1 cellular context compared by ENCODE assay signal in genomic region chr1:235910357-235911299, GRCh38.
TF ChIP-seq lines count a peak whose summit lies in the region.

No MANE protein-coding gene starts in this region.

TF ChIP-seq in HepG2, 621 proteins besides CTCF, POLR2A, EP300 and RAD21 (continued from another document):
- no peak for TF ChIP-seq ZNF883 (CRISPR knock-in tag; IDR thresholded peaks at IDR 0.05; ENCODE audit: not compliant biosample characterization)
- TF ChIP-seq ZNF761 (CRISPR knock-in tag; conservative IDR thresholded peaks at IDR 0.05) = no peak
- TF ChIP-seq, protein P1, sequence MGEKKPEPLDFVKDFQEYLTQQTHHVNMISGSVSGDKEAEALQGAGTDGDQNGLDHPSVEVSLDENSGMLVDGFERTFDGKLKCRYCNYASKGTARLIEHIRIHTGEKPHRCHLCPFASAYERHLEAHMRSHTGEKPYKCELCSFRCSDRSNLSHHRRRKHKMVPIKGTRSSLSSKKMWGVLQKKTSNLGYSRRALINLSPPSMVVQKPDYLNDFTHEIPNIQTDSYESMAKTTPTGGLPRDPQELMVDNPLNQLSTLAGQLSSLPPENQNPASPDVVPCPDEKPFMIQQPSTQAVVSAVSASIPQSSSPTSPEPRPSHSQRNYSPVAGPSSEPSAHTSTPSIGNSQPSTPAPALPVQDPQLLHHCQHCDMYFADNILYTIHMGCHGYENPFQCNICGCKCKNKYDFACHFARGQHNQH (CRISPR knock-in tag; IDR thresholded peaks at IDR 0.05) = no peak
- no peak for TF ChIP-seq SPEN (CRISPR knock-in tag; IDR thresholded peaks at IDR 0.05; ENCODE audit: low read depth)
- no peak for TF ChIP-seq KMT2A (CRISPR knock-in tag; IDR thresholded peaks at IDR 0.05)
- no peak for TF ChIP-seq SNRNP70 (IDR thresholded peaks at IDR 0.05; ENCODE audit: low read depth, low read length)
- no peak for TF ChIP-seq GLMP (CRISPR knock-in tag; IDR thresholded peaks at IDR 0.05; ENCODE audit: borderline replicate concordance)
- no peak for TF ChIP-seq GMEB2 (CRISPR knock-in tag; IDR thresholded peaks at IDR 0.05; ENCODE audit: low read depth)
- TF ChIP-seq, protein P2, sequence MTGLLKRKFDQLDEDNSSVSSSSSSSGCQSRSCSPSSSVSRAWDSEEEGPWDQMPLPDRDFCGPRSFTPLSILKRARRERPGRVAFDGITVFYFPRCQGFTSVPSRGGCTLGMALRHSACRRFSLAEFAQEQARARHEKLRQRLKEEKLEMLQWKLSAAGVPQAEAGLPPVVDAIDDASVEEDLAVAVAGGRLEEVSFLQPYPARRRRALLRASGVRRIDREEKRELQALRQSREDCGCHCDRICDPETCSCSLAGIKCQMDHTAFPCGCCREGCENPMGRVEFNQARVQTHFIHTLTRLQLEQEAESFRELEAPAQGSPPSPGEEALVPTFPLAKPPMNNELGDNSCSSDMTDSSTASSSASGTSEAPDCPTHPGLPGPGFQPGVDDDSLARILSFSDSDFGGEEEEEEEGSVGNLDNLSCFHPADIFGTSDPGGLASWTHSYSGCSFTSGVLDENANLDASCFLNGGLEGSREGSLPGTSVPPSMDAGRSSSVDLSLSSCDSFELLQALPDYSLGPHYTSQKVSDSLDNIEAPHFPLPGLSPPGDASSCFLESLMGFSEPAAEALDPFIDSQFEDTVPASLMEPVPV (CRISPR knock-in tag; IDR thresholded peaks at IDR 0.05) = no peak
